8 cellular contexts compared by ENCODE assay signal in genomic region chr11:11022126-11022730, GRCh38.
DNase-seq lines count a peak whose midpoint lies in the region; FAIRE-seq and TF ChIP-seq lines count a peak whose summit lies in the region.

No MANE protein-coding gene starts in this region.

- no peak overlapping the region for H4K5ac ChIP-seq in mesendoderm (ENCODE audit: low read length)

- H3K23ac ChIP-seq in mesendoderm (ENCODE audit: low read length) = no peak overlapping the region

- H3K36me3 Mint-ChIP-seq in Caco-2 (ENCODE audit: insufficient read depth, unreplicated experiment) = no peaks in the 10 kb centered on the region

- DNase-seq in Caco-2 = peak in 1 of 2 experiments; percentile 29
- peak; percentile 42 for DNase-seq in hepatocyte (ENCODE audit: low spot score)
- no peak for DNase-seq in mesendoderm
- no peak for DNase-seq in stimulated activated naive CD4-positive, alpha-beta T cell treated with Interleukin-2 at 50 U/mL for 16 hours (lab: John Stamatoyannopoulos, UW)
- no peak for DNase-seq in 8988T
- DNase-seq in effector CD4-positive, alpha-beta T cell = no peak

- H3K4me1 Mint-ChIP-seq in Caco-2 (ENCODE audit: low read depth, unreplicated experiment) = peaks cover 6% of the 10 kb centered on the region

- H3K9ac ChIP-seq in mesendoderm (ENCODE audit: low read length) = no peak overlapping the region

- FAIRE-seq in TTC549 (lab: Jason Lieb, UNC) = peak; percentile 40

- H3K27ac Mint-ChIP-seq in Caco-2 (ENCODE audit: unreplicated experiment) = no peak overlapping the region

- no peaks in the 10 kb centered on the region for H3K79me2 ChIP-seq in hepatocyte
- no peaks in the 10 kb centered on the region for H3K79me2 ChIP-seq in mesendoderm (ENCODE audit: control insufficient read depth, insufficient read depth, low read length)

- BruUV-seq in Caco-2 (replicated peaks; lab: Mats Ljungman, UMichigan) = no TSS peak

- 41% methylated on average over 4 of the region's 4 CpGs for WGBS in hepatocyte (ENCODE audit: low lambda C conversion rate, missing lambda C conversion rate)
- WGBS in mesendoderm (ENCODE audit: extremely low coverage, insufficient coverage, low lambda C conversion rate) = no CpG with 5 or more reads among the region's 4 CpGs

- no peak overlapping the region for H2BK15ac ChIP-seq in mesendoderm (replicated peaks; ENCODE audit: low read depth)

- no peaks in the 10 kb centered on the region for H3K9me3 Mint-ChIP-seq in Caco-2 (ENCODE audit: unreplicated experiment)

- H3K27ac ChIP-seq in HEK293 (ENCODE audit: extremely low read depth, low read depth, low read length) (no peak overlapping the region), hepatocyte (no peak overlapping the region), mesendoderm (ENCODE audit: low read depth, low read length) (no peak overlapping the region)

- no peaks in the 10 kb centered on the region for H4K20me1 ChIP-seq in hepatocyte (ENCODE audit: insufficient read depth, poor library complexity, severe bottlenecking)

- no peaks in the 10 kb centered on the region for H3K79me1 ChIP-seq in mesendoderm (ENCODE audit: low read length)

- H4K8ac ChIP-seq in mesendoderm (ENCODE audit: low read depth, low read length) = no peak overlapping the region

- H2BK5ac ChIP-seq in mesendoderm (ENCODE audit: low read length) = no peak overlapping the region

- no peaks in the 10 kb centered on the region for H3K9me2 ChIP-seq in hepatocyte (replicated peaks; ENCODE audit: insufficient read depth)

- H3K27me3 ChIP-seq in Caco-2 (replicated peaks; ENCODE audit: control insufficient read depth, insufficient read depth, low read length) = no peaks in the 10 kb centered on the region
- no peaks in the 10 kb centered on the region for H3K27me3 ChIP-seq in hepatocyte
- no peaks in the 10 kb centered on the region for H3K27me3 ChIP-seq in mesendoderm (ENCODE audit: insufficient read depth, low read length, poor library complexity)

- H2BK120ac ChIP-seq in mesendoderm (ENCODE audit: low read depth, low read length) = no peak overlapping the region

- POLR2A ChIA-PET in Caco-2 (lab: Charles Lee) = no interaction called here
- POLR2A ChIA-PET in HEK293 (lab: Yijun Ruan, JAX) = interaction anchor here (1.1 to 2.0 kb wide), 2 partner anchors 213 to 226 kb away, joined by 3 to 13 read pairs; partner anchors contain the start of gene EIF4G2

- H2AFZ ChIP-seq in hepatocyte = no peak overlapping the region

- no peak overlapping the region for H2AK5ac ChIP-seq in mesendoderm (ENCODE audit: low read length)

- no peak overlapping the region for H3K4me2 ChIP-seq in hepatocyte
- no peak overlapping the region for H3K4me2 ChIP-seq in mesendoderm (ENCODE audit: low read length)

- CTCF ChIA-PET in Caco-2 (lab: Charles Lee) (interaction anchor here (0.8 to 8.5 kb wide), 5 partner anchors 88 to 252 kb away, joined by 3 to 133 read pairs (median 5); no protein-coding TSS in a partner anchor), HEK293 (lab: Yijun Ruan, JAX) (interaction anchor here (0.6 to 10.2 kb wide), 14 partner anchors 12 to 770 kb away, joined by 3 to 150 read pairs (median 4); no protein-coding TSS in a partner anchor)

- H3K4me3 Mint-ChIP-seq in Caco-2 (ENCODE audit: unreplicated experiment) = no peak overlapping the region

- intact Hi-C loops in Caco-2 (cut with micrococcal nuclease; ENCODE audit: unreplicated experiment) = loop anchor here (1.0 to 2.0 kb wide), 2 partner anchors 89 to 229 kb away; no protein-coding TSS in a partner anchor

- peak; percentile 29 to 67 for TF ChIP-seq CTCF in Caco-2 (IDR thresholded peaks at IDR 0.05; ENCODE audit: insufficient read depth in 1 of 2, low read depth in 1 of 2, low read length in 1 of 2, severe bottlenecking in 1 of 2, unreplicated experiment in 1 of 2)
- no peak for TF ChIP-seq CTCF in HEK293 (tag by site-specific recombination; IDR thresholded peaks at IDR 0.05)
- peak; percentile 66 for TF ChIP-seq CTCF in hepatocyte (IDR thresholded peaks at IDR 0.05; ENCODE audit: poor library complexity)

- no peak overlapping the region for H3K4me3 ChIP-seq in Caco-2 (ENCODE audit: low read depth, low read length)
- no peak overlapping the region for H3K4me3 ChIP-seq in HEK293 (ENCODE audit: low read depth, low read length)
- H3K4me3 ChIP-seq in hepatocyte = no peak overlapping the region
- no peak overlapping the region for H3K4me3 ChIP-seq in mesendoderm (ENCODE audit: low read length)

- H3K27me3 Mint-ChIP-seq in Caco-2 (ENCODE audit: insufficient read depth, unreplicated experiment) = no peaks in the 10 kb centered on the region

- H3K9me3 ChIP-seq in Caco-2 (no peaks in the 10 kb centered on the region), HEK293 (ENCODE audit: control insufficient read depth, insufficient read depth, low read depth, low read length) (no peaks in the 10 kb centered on the region), hepatocyte (ENCODE audit: low read depth) (no peaks in the 10 kb centered on the region)

- H3K36me3 ChIP-seq in Caco-2 (ENCODE audit: control insufficient read depth, insufficient read depth, low read length) (no peaks in the 10 kb centered on the region), HEK293 (ENCODE audit: control insufficient read depth in 2 of 2, insufficient read depth in 1 of 2, low read length in 2 of 2) (no peaks in the 10 kb centered on the region), hepatocyte (replicated peaks; ENCODE audit: insufficient read depth, low read depth) (no peaks in the 10 kb centered on the region), mesendoderm (ENCODE audit: control insufficient read depth, insufficient read depth, low read length) (no peaks in the 10 kb centered on the region)

- no peaks in the 10 kb centered on the region for H3K4me1 ChIP-seq in Caco-2
- H3K4me1 ChIP-seq in HEK293 (ENCODE audit: control insufficient read depth, insufficient read depth, low read length) = no peaks in the 10 kb centered on the region
- H3K4me1 ChIP-seq in hepatocyte (ENCODE audit: insufficient read depth) = no peaks in the 10 kb centered on the region
- H3K4me1 ChIP-seq in mesendoderm (ENCODE audit: control insufficient read depth, low read depth, low read length) = no peaks in the 10 kb centered on the region

- no peak overlapping the region for H3K4ac ChIP-seq in mesendoderm (ENCODE audit: low read depth, low read length)

- no peak overlapping the region for H3K18ac ChIP-seq in mesendoderm (ENCODE audit: low read length)

- H3K56ac ChIP-seq in mesendoderm (ENCODE audit: low read length) = no peak overlapping the region

TF ChIP-seq in HEK293, 187 proteins besides CTCF, POLR2A, EP300 and RAD21:
- no peak for TF ChIP-seq SCRT2 (tag by site-specific recombination; IDR thresholded peaks at IDR 0.05)
- peak; percentile 57 for TF ChIP-seq ZNF654 (tag by site-specific recombination; IDR thresholded peaks at IDR 0.05; ENCODE audit: low read depth)
